32 cellular contexts compared by ENCODE assay signal in genomic region chr7:16004661-16005060, GRCh38.
"Had no signal": no experiment of that assay in that cellular context is flagged by ENCODE, and none has a peak within 500 bp of the region (broad histone marks: within the 10 kb centered on the region; RNA-seq: fewer than 3 reads in every experiment).

No MANE protein-coding gene starts in this region.

- H3K9me3 Mint-ChIP-seq: activated CD4-positive, alpha-beta memory T cell treated with anti-CD3 and anti-CD28 coated beads for 36 hours; activated CD4-positive, alpha-beta T cell treated with anti-CD3 and anti-CD28 coated beads, Interleukin-2, amount 10 ng/mL, durations not matched to agents 24 days and 14 days; activated naive CD4-positive, alpha-beta T cell treated with anti-CD3 and anti-CD28 coated beads for 36 hours; activated naive CD8-positive, alpha-beta T cell treated with anti-CD3 and anti-CD28 coated beads, Interleukin-2, amount 10 ng/mL, durations not matched to agents 7 days and 5 days; activated T-helper 1 cell treated with anti-CD3 and anti-CD28 coated beads, Interleukin-12 subunit alpha, Interleukin-12 subunit beta, Interleukin-2, Interleukin-4 antibody, amounts not matched to agents 30 ng/mL and 10 ng/mL and 1 ng/mL, durations not matched to agents 14 hours and 24 hours and 36 hours; neural progenitor cell; stimulated activated naive B cell treated with anti-CD40 and anti-IgM and Interleukin-4, amounts not matched to agents 10 μg/mL and 1 μg/mL and 100 μg/mL, for 72 hours had no signal

- H3K27ac Mint-ChIP-seq: activated CD4-positive, alpha-beta memory T cell treated with anti-CD3 and anti-CD28 coated beads for 36 hours; activated CD4-positive, alpha-beta T cell treated with anti-CD3 and anti-CD28 coated beads, Interleukin-2, amount 10 ng/mL, durations not matched to agents 24 days and 14 days; activated naive CD4-positive, alpha-beta T cell treated with anti-CD3 and anti-CD28 coated beads for 36 hours; activated naive CD8-positive, alpha-beta T cell treated with anti-CD3 and anti-CD28 coated beads, Interleukin-2, amount 10 ng/mL, durations not matched to agents 7 days and 5 days; activated T-helper 1 cell treated with anti-CD3 and anti-CD28 coated beads, Interleukin-12 subunit alpha, Interleukin-12 subunit beta, Interleukin-2, Interleukin-4 antibody, amounts not matched to agents 30 ng/mL and 10 ng/mL and 1 ng/mL, durations not matched to agents 14 hours and 24 hours and 36 hours; natural killer cell; neural progenitor cell; stimulated activated naive B cell treated with anti-CD40 and anti-IgM and Interleukin-4, amounts not matched to agents 10 μg/mL and 1 μg/mL and 100 μg/mL, for 72 hours had no signal

- H3K9me3 ChIP-seq: ascending aorta, esophagus muscularis mucosa, heart right ventricle, left ventricle myocardium inferior, psoas muscle, right atrium auricular region, stomach, thyroid gland, upper lobe of left lung, vagina had no signal

- H3K4me3 ChIP-seq: ascending aorta, esophagus muscularis mucosa, heart right ventricle, left ventricle myocardium inferior, lung, neural progenitor cell, psoas muscle, right atrium auricular region, smooth muscle cell, stomach, thyroid gland, upper lobe of left lung, vagina had no signal

- H3K4me1 Mint-ChIP-seq: activated CD4-positive, alpha-beta T cell treated with anti-CD3 and anti-CD28 coated beads, Interleukin-2, amount 10 ng/mL, durations not matched to agents 24 days and 14 days; activated naive CD8-positive, alpha-beta T cell treated with anti-CD3 and anti-CD28 coated beads, Interleukin-2, amount 10 ng/mL, durations not matched to agents 7 days and 5 days; natural killer cell; neural progenitor cell; stimulated activated naive B cell treated with anti-CD40 and anti-IgM and Interleukin-4, amounts not matched to agents 10 μg/mL and 1 μg/mL and 100 μg/mL, for 72 hours had no signal

- H3K36me3 ChIP-seq: ascending aorta, brain microvascular endothelial cell, esophagus muscularis mucosa, heart right ventricle, left ventricle myocardium inferior, neural progenitor cell, right atrium auricular region, stomach, thyroid gland, upper lobe of left lung, vagina had no signal

- H3K9ac ChIP-seq: neural progenitor cell, parathyroid adenoma had no signal

- H3K4me3 Mint-ChIP-seq: activated CD4-positive, alpha-beta memory T cell treated with anti-CD3 and anti-CD28 coated beads for 36 hours; activated CD4-positive, alpha-beta T cell treated with anti-CD3 and anti-CD28 coated beads, Interleukin-2, amount 10 ng/mL, durations not matched to agents 24 days and 14 days; activated naive CD4-positive, alpha-beta T cell treated with anti-CD3 and anti-CD28 coated beads for 36 hours; activated naive CD8-positive, alpha-beta T cell treated with anti-CD3 and anti-CD28 coated beads, Interleukin-2, amount 10 ng/mL, durations not matched to agents 7 days and 5 days; activated T-helper 1 cell treated with anti-CD3 and anti-CD28 coated beads, Interleukin-12 subunit alpha, Interleukin-12 subunit beta, Interleukin-2, Interleukin-4 antibody, amounts not matched to agents 30 ng/mL and 10 ng/mL and 1 ng/mL, durations not matched to agents 14 hours and 24 hours and 36 hours; natural killer cell; neural progenitor cell; stimulated activated naive B cell treated with anti-CD40 and anti-IgM and Interleukin-4, amounts not matched to agents 10 μg/mL and 1 μg/mL and 100 μg/mL, for 72 hours had no signal

- H3K27ac ChIP-seq: ascending aorta, brain microvascular endothelial cell, esophagus muscularis mucosa, foreskin keratinocyte, heart right ventricle, left ventricle myocardium inferior, neural progenitor cell, parathyroid adenoma, psoas muscle, right atrium auricular region, stomach, thyroid gland, upper lobe of left lung, vagina had no signal

- H3K27me3 Mint-ChIP-seq: activated CD4-positive, alpha-beta memory T cell treated with anti-CD3 and anti-CD28 coated beads for 36 hours; activated CD4-positive, alpha-beta T cell treated with anti-CD3 and anti-CD28 coated beads, Interleukin-2, amount 10 ng/mL, durations not matched to agents 24 days and 14 days; activated naive CD8-positive, alpha-beta T cell treated with anti-CD3 and anti-CD28 coated beads, Interleukin-2, amount 10 ng/mL, durations not matched to agents 7 days and 5 days; stimulated activated naive B cell treated with anti-CD40 and anti-IgM and Interleukin-4, amounts not matched to agents 10 μg/mL and 1 μg/mL and 100 μg/mL, for 72 hours had no signal

- H3K36me3 Mint-ChIP-seq: activated CD4-positive, alpha-beta memory T cell treated with anti-CD3 and anti-CD28 coated beads for 36 hours; activated naive CD8-positive, alpha-beta T cell treated with anti-CD3 and anti-CD28 coated beads, Interleukin-2, amount 10 ng/mL, durations not matched to agents 7 days and 5 days; natural killer cell; neural progenitor cell; stimulated activated naive B cell treated with anti-CD40 and anti-IgM and Interleukin-4, amounts not matched to agents 10 μg/mL and 1 μg/mL and 100 μg/mL, for 72 hours had no signal

- ATAC-seq: foreskin keratinocyte; heart right ventricle; natural killer cell; psoas muscle; stimulated activated naive B cell treated with anti-CD40 and anti-IgM and Interleukin-4, amounts not matched to agents 10 μg/mL and 1 μg/mL and 100 μg/mL, for 72 hours had no signal

- DNase-seq: activated CD4-positive, alpha-beta memory T cell treated with anti-CD3 and anti-CD28 coated beads for 36 hours; activated CD4-positive, alpha-beta T cell treated with anti-CD3 and anti-CD28 coated beads, Interleukin-2, amount 10 ng/mL, durations not matched to agents 24 days and 14 days; activated CD4-positive, CD25-positive, alpha-beta regulatory T cell treated with anti-CD3 and anti-CD28 coated beads, Interleukin-2, amount 50 U/mL, for 72 hours; activated CD8-positive, alpha-beta memory T cell treated with anti-CD3 and anti-CD28 coated beads, Interleukin-2, amount 50 U/mL, for 4 hours; activated effector memory CD4-positive, alpha-beta T cell treated with anti-CD3 and anti-CD28 coated beads, Interleukin-2, amount 50 U/mL, for 16 hours; activated naive CD4-positive, alpha-beta T cell treated with anti-CD3 and anti-CD28 coated beads for 36 hours; activated naive CD8-positive, alpha-beta T cell treated with anti-CD3 and anti-CD28 coated beads, Interleukin-2, amount 10 ng/mL, durations not matched to agents 7 days and 5 days; activated T-cell treated with anti-CD3 and anti-CD28 coated beads, Interleukin-2, amount 50 U/mL, for 1 hour; brain microvascular endothelial cell; cortex of kidney; foreskin keratinocyte; heart right ventricle; left ventricle myocardium inferior; mesendoderm; natural killer cell; occipital lobe; psoas muscle; stimulated activated CD4-positive, alpha-beta T cell treated with anti-CD3 and anti-CD28 coated beads, Interleukin-1b, Interleukin-23, amount 100 ng/mL, for 48 hours; stimulated activated naive B cell treated with anti-CD40 and anti-IgM and Interleukin-4, amounts not matched to agents 10 μg/mL and 1 μg/mL and 100 μg/mL, for 72 hours; stomach; T1000; thyroid gland; upper lobe of left lung had no signal
